8 cellular contexts compared by ENCODE assay signal in genomic region chr9:99221623-99222415, GRCh38. TPM values are rescaled to one million over a fixed set of nuclear protein-coding genes. Genes with fewer than 3 reads are reported as not detected.
A peak's percentile ranks its signal among the peaks of the same experiment; 100 is the strongest.
DNase-seq lines count a peak whose midpoint lies in the region; ATAC-seq, FAIRE-seq and TF ChIP-seq lines count a peak whose summit lies in the region.

ALG2 (minus strand) TSS chr9:99221942; CDS start chr9:99221894, 48 bp downstream.
SEC61B (plus strand) TSS chr9:99222282; CDS start chr9:99222364, 82 bp downstream.

- H3K4me1 ChIP-seq in esophagus squamous epithelium: peaks cover 11 to 64% (median 29%) of the 10 kb centered on the region in 3 donors

- peak; percentile 73 for DNase-seq in DMS79 (lab: John Stamatoyannopoulos, UW)
- DNase-seq in RCC 7860 (ENCODE audit: low spot score): peak; percentile 84
- DNase-seq in activated T-helper 1 cell treated with Interleukin-2 at 50 U/mL for 16 hours (ENCODE audit: low read depth): peak; percentile 81
- peak; percentile 82 for DNase-seq in esophagus squamous epithelium (lab: John Stamatoyannopoulos, UW)
- DNase-seq in myocyte (ENCODE audit: low read depth): peak; percentile 96
- DNase-seq in stimulated activated CD8-positive, alpha-beta memory T cell treated with anti-CD3 and anti-CD28 coated beads, Interleukin-7, amount 100 ng/mL, for 48 hours (ENCODE audit: extremely low read depth in 1 of 2, low read depth in 1 of 2): peak; percentile 86 to 96

- TF ChIP-seq CTCF in esophagus squamous epithelium (IDR thresholded peaks at IDR 0.05): no peak

- H3K36me3 ChIP-seq in KOPT-K1 (ENCODE audit: insufficient read depth, low read length) (peaks cover 55% of the 10 kb centered on the region), esophagus squamous epithelium (peaks cover 0 to 50% (median 0%) of the 10 kb centered on the region in 3 donors)

- H3K27ac ChIP-seq in KOPT-K1 (ENCODE audit: low read depth, low read length, poor library complexity, severe bottlenecking) (peak within 1 kb of the TSS; percentile 92), esophagus squamous epithelium (peak within 1 kb of the TSS; percentile 90 to 98 (median 93))

- H3K4me3 ChIP-seq in esophagus squamous epithelium: peak within 1 kb of the TSS; percentile 82 to 100 (median 92)

- no peaks in the 10 kb centered on the region for H3K27me3 ChIP-seq in esophagus squamous epithelium

- 0% methylated on average over 21 to 35 of the region's 69 CpGs for WGBS in esophagus squamous epithelium, 2 donors

- peak in 3 of 4 donors; percentile 67 to 91 (median 89) for TF ChIP-seq POLR2A in esophagus squamous epithelium (IDR thresholded peaks at IDR 0.05)

- FAIRE-seq in RCC 7860 (lab: Jason Lieb, UNC): peak; percentile 53

- H3K9me3 ChIP-seq in KOPT-K1 (ENCODE audit: insufficient read depth, low read length, poor library complexity, severe bottlenecking) (no peaks in the 10 kb centered on the region), esophagus squamous epithelium (no peaks in the 10 kb centered on the region)

- peak; percentile 92 for ATAC-seq in GM21786 (IDR thresholded peaks at IDR 0.05; ENCODE audit: unreplicated experiment)

- intact Hi-C loops in esophagus squamous epithelium (cut with DNase I): no loop called here

RNA-seq across cellular contexts. Expression of gene ALG2, which starts in this region (rescaled TPM):
- total RNA-seq in esophagus squamous epithelium (10 to 100 TPM; 19.2 to 28.4 (median 25.1) TPM), myocyte (23.3 and 28.3 TPM in 2 replicates)
- 27.6 TPM for polyA plus RNA-seq in myocyte (2012)

RNA-seq across cellular contexts. Expression of gene SEC61B, which starts in this region (rescaled TPM):
- 100 to 1,000 TPM in 2 of 4 donors, 10 to 100 TPM in 2; 78.8 to 143 (median 117) TPM for total RNA-seq in esophagus squamous epithelium
- total RNA-seq in myocyte: 36.4 and 41.2 TPM in 2 replicates
- polyA plus RNA-seq in myocyte (2012): 238 TPM

Comparison
In these comparisons a context has a peak if more than half of its experiments do, and no peak if none do; other contexts are left out.
1. Peak in every context shown above with its lines: DNase-seq, ATAC-seq, H3K4me3 ChIP-seq and H3K27ac ChIP-seq.